ENCODE assay signal across 8 cellular contexts in the genomic region with DNA sequence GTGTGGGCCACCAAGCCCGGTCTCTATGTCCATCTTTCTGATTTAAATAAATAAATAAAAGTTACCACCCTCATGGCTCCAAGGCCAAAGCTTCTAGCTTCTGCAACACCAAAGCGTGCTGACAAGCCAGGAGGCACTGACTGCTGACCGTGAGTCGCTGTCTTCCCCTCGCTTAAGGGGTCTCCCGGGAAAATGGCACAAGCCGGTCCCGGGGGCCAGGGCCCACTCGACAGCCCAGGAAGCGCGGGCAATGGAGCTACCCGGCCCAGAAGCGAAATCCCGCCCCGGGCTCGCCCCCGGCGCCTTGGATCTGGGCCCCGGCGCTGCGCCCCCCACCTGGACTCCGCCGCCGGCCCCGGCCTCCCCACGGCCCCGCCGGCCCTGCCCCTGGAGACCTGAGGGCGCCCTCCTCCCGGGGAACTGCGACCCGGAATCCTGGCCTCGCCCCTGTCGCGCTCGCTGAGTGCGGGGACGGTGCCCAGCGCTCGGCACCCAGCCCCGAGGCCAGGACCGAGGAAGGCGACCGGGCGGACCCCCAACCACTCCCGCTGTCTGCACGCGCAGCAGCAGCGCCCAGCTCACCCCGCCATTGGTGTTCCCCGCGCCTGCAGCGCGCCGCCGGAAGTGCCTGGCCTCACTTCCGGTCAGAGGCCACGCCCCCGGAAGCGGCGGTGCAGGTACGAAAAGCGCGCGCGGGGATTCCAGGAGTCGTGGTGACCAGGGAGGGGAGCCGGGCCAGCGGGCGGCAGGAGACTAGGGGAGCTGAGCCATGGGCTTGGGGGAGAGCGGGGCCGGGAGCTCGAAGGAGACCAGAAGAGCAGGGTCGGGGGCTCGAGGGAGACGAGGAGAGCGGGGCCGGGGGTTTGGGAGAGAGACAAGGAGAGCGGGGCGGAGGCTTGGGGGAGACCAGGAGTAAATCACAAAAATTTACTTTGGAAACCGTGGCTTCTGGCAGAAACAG. TPM values are rescaled to one million over a fixed set of nuclear protein-coding genes. Genes with fewer than 3 reads are reported as not detected.
A peak's percentile ranks its signal among the peaks of the same experiment; 100 is the strongest.
DNase-seq lines count a peak whose midpoint lies in the region; ATAC-seq and TF ChIP-seq lines count a peak whose summit lies in the region.

A gene (minus strand): TSS at position 626 of the 961 bp plus-strand sequence. CDS start 36 bp downstream, at position 590.
A gene (plus strand): TSS at position 647 of the 961 bp plus-strand sequence. CDS start 2,349 bp downstream, outside the sequence.

- WGBS in lung, 2 donors: 1% methylated on average over 69 to 81 of the region's 81 CpGs

- H3K27ac ChIP-seq in lung (ENCODE audit: low read depth in 1 of 2, low read length in 1 of 2): peak within 1 kb of the TSS; percentile 55 to 85

- H3K4me1 ChIP-seq in lung (ENCODE audit: control insufficient read depth in 2 of 2, insufficient read depth in 2 of 2, low read length in 2 of 2): peaks cover 0 to 6% of the 10 kb centered on the region in 2 donors

- H3K4me3 ChIP-seq in lung: peak within 1 kb of the TSS; percentile 95

- peak within 1 kb of the TSS; percentile 85 for H3K27ac Mint-ChIP-seq in activated CD4-positive, alpha-beta memory T cell treated with anti-CD3 and anti-CD28 coated beads, Interleukin-2, amount 10 ng/mL, durations not matched to agents 7 days and 5 days

- H3K9me3 ChIP-seq in lung (ENCODE audit: control insufficient read depth in 2 of 2, insufficient read depth in 1 of 2, low read length in 1 of 2): no peaks in the 10 kb centered on the region

- TF ChIP-seq CTCF in lung (IDR thresholded peaks at IDR 0.05; ENCODE audit: control extremely low read depth, extremely low read depth): no peak

- no peaks in the 10 kb centered on the region for H3K9me3 Mint-ChIP-seq in activated CD4-positive, alpha-beta memory T cell treated with anti-CD3 and anti-CD28 coated beads, Interleukin-2, amount 10 ng/mL, durations not matched to agents 7 days and 5 days

- CTCF ChIA-PET in activated CD4-positive, alpha-beta memory T cell treated with anti-CD3 and anti-CD28 coated beads, Interleukin-2, amount 10 ng/mL, durations not matched to agents 7 days and 5 days (lab: Charles Lee): interaction anchor here (1.4 to 1.7 kb wide), 2 partner anchors 9 to 106 kb away, joined by 5 to 8 read pairs; a partner anchor contains a TSS

- H3K36me3 ChIP-seq in lung (ENCODE audit: control insufficient read depth in 2 of 2, insufficient read depth in 2 of 2, low read length in 2 of 2): peaks cover 6 to 15% of the 10 kb centered on the region in 2 donors

- H3K4me3 Mint-ChIP-seq in activated CD4-positive, alpha-beta memory T cell treated with anti-CD3 and anti-CD28 coated beads, Interleukin-2, amount 10 ng/mL, durations not matched to agents 7 days and 5 days: peak within 1 kb of the TSS; percentile 92

- H3K36me3 Mint-ChIP-seq in activated CD4-positive, alpha-beta memory T cell treated with anti-CD3 and anti-CD28 coated beads, Interleukin-2, amount 10 ng/mL, durations not matched to agents 7 days and 5 days (ENCODE audit: low read depth): peaks cover 32% of the 10 kb centered on the region

- H3K27me3 ChIP-seq in lung (ENCODE audit: control insufficient read depth, insufficient read depth): no peaks in the 10 kb centered on the region

- ATAC-seq in GM19023 (IDR thresholded peaks at IDR 0.05; ENCODE audit: unreplicated experiment): peak; percentile 76
- peak; percentile 74 for ATAC-seq in HG03280 (IDR thresholded peaks at IDR 0.05; ENCODE audit: unreplicated experiment)
- peak; percentile 82 for ATAC-seq in lung (ENCODE audit: insufficient read depth, low FRiP score)

- H3K27me3 Mint-ChIP-seq in activated CD4-positive, alpha-beta memory T cell treated with anti-CD3 and anti-CD28 coated beads, Interleukin-2, amount 10 ng/mL, durations not matched to agents 7 days and 5 days: no peaks in the 10 kb centered on the region

- H3K4me1 Mint-ChIP-seq in activated CD4-positive, alpha-beta memory T cell treated with anti-CD3 and anti-CD28 coated beads, Interleukin-2, amount 10 ng/mL, durations not matched to agents 7 days and 5 days: peaks cover 47% of the 10 kb centered on the region

- peak; percentile 94 for DNase-seq in AG20443 (ENCODE audit: low spot score)
- DNase-seq in NCI-H748 treated with DMSO at 0.1 percent for 48 hours (lab: John Stamatoyannopoulos, UW): peak; percentile 76
- peak; percentile 78 for DNase-seq in activated CD4-positive, alpha-beta memory T cell treated with anti-CD3 and anti-CD28 coated beads, Interleukin-2, amount 10 ng/mL, durations not matched to agents 7 days and 5 days
- peak; percentile 41 for DNase-seq in effector CD4-positive, alpha-beta T cell
- peak; percentile 84 for DNase-seq in lung (ENCODE audit: low spot score)
- DNase-seq in stimulated activated CD4-positive, alpha-beta T cell treated with anti-CD3 and anti-CD28 coated beads, TNF-alpha, amount 100 ng/mL, for 1 hour (ENCODE audit: low read depth in 3 of 3, low spot score in 1 of 3): peak; percentile 31 to 68 (median 34)

- POLR2A ChIA-PET in activated CD4-positive, alpha-beta memory T cell treated with anti-CD3 and anti-CD28 coated beads, Interleukin-2, amount 10 ng/mL, durations not matched to agents 7 days and 5 days (lab: Charles Lee): interaction anchor here (0.7 to 2.7 kb wide), 10 partner anchors 9 to 710 kb away, joined by 3 to 38 read pairs (median 4); a partner anchor contains a TSS

RNA-seq across cellular contexts. Expression of the first gene that starts in this region (rescaled TPM):
- 10 to 100 TPM; 23.6 to 25.7 TPM for total RNA-seq in activated CD4-positive, alpha-beta memory T cell treated with anti-CD3 and anti-CD28 coated beads, Interleukin-2, amount 10 ng/mL, durations not matched to agents 7 days and 5 days
- 10 to 100 TPM; 18.7 to 24.7 TPM for total RNA-seq in lung
- 10 to 100 TPM; 21.5 to 25.5 TPM for polyA plus RNA-seq in lung

RNA-seq across cellular contexts. Expression of the second gene that starts in this region (rescaled TPM):
- total RNA-seq in activated CD4-positive, alpha-beta memory T cell treated with anti-CD3 and anti-CD28 coated beads, Interleukin-2, amount 10 ng/mL, durations not matched to agents 7 days and 5 days: 10 to 100 TPM; 85.2 to 87.5 TPM
- total RNA-seq in lung: 10 to 100 TPM in 1 of 2 donors, 1 to 10 TPM in 1; 9.3 to 16.1 TPM
- 10 to 100 TPM; 20.9 to 24.7 TPM for polyA plus RNA-seq in lung

Comparison
In these comparisons a context has a peak if more than half of its experiments do, and no peak if none do; other contexts are left out.
1. Peak in every context shown above with its lines: DNase-seq, ATAC-seq, H3K4me3 ChIP-seq and H3K27ac ChIP-seq.
2. RNA of the second gene that starts in this region (total RNA-seq): 85.2 to 87.5 TPM in activated CD4-positive, alpha-beta memory T cell treated with anti-CD3 and anti-CD28 coated beads, Interleukin-2, amount 10 ng/mL, durations not matched to agents 7 days and 5 days; 9.3 to 16.1 TPM in lung; every median in the first group is over 4 times any median in the second.
3. DNase-seq: peak in every context shown above with its lines; median percentile 94 in AG20443; 84 in lung; 78 in activated CD4-positive, alpha-beta memory T cell treated with anti-CD3 and anti-CD28 coated beads, Interleukin-2, amount 10 ng/mL, durations not matched to agents 7 days and 5 days; 76 in NCI-H748 treated with DMSO at 0.1 percent for 48 hours; 41 in effector CD4-positive, alpha-beta T cell; 34 in stimulated activated CD4-positive, alpha-beta T cell treated with anti-CD3 and anti-CD28 coated beads, TNF-alpha, amount 100 ng/mL, for 1 hour.